Comparison of ENCODE assay signal across 23 cellular contexts in genomic region chr1:97053275-97053674, GRCh38.
"Had no signal": no experiment of that assay in that cellular context is flagged by ENCODE, and none has a peak within 500 bp of the region (broad histone marks: within the 10 kb centered on the region; RNA-seq: fewer than 3 reads in every experiment).

No MANE protein-coding gene starts in this region.

- H3K9me3 ChIP-seq: pancreas, thyroid gland had no signal

- H3K4me1 ChIP-seq: left ventricle myocardium inferior, lower lobe of right lung, pancreas, suprapubic skin, thyroid gland had no signal

- H3K36me3 ChIP-seq: left ventricle myocardium inferior, lower lobe of right lung, pancreas, suprapubic skin, thyroid gland had no signal

- H3K27me3 ChIP-seq: hepatocyte, pancreas, suprapubic skin, thyroid gland had no signal

- H2AFZ ChIP-seq: hepatocyte had no signal

- H3K4me2 ChIP-seq: hepatocyte, smooth muscle cell had no signal

- ATAC-seq: left cardiac atrium; lower lobe of right lung; natural killer cell treated with Interleukin-12 subunit alpha and Interleukin-12 subunit beta and Interleukin-15 and Interleukin-18, amount 100 ng/mL, for 72 hours; pancreas; right cardiac atrium; stimulated activated effector memory CD8-positive, alpha-beta T cell treated with anti-CD3 and anti-CD28 coated beads, Interleukin-12 subunit alpha, Interleukin-12 subunit beta, amount 100 ng/mL, for 72 hours; stimulated activated naive CD8-positive, alpha-beta T cell treated with anti-CD3 and anti-CD28 coated beads, Interleukin-15, Interleukin-2, amounts not matched to agents 100 U/mL and 50 U/mL, for 24 hours had no signal

- H3K4me3 ChIP-seq: coronary artery, hepatocyte, left ventricle myocardium inferior, lower lobe of right lung, pancreas, smooth muscle cell, suprapubic skin, thyroid gland had no signal

- FAIRE-seq: endothelial cell of umbilical vein, kidney, pancreas, urothelium cell line had no signal

- H3K27ac ChIP-seq: coronary artery, hepatocyte, left ventricle myocardium inferior, lower lobe of right lung, pancreas, suprapubic skin, thyroid gland had no signal

- H3K79me2 ChIP-seq: hepatocyte had no signal

- DNase-seq: effector CD4-positive, alpha-beta T cell; endodermal cell; erythroblast; foreskin melanocyte; head of caudate nucleus; kidney; left cardiac atrium; left ventricle myocardium inferior; lower lobe of right lung; pancreas; right cardiac atrium; stimulated activated CD4-positive, alpha-beta T cell treated with anti-CD3 and anti-CD28 coated beads, Interleukin-4, amount 100 ng/mL, for 1 hour; stimulated activated CD8-positive, alpha-beta memory T cell treated with anti-CD3 and anti-CD28 coated beads, Interleukin-4, amount 100 ng/mL, for 48 hours; stimulated activated naive CD8-positive, alpha-beta T cell treated with anti-CD3 and anti-CD28 coated beads, Interleukin-15, Interleukin-2, amounts not matched to agents 100 U/mL and 50 U/mL, for 24 hours; thyroid gland had no signal
